22 cellular contexts compared by ENCODE assay signal in the genomic region with DNA sequence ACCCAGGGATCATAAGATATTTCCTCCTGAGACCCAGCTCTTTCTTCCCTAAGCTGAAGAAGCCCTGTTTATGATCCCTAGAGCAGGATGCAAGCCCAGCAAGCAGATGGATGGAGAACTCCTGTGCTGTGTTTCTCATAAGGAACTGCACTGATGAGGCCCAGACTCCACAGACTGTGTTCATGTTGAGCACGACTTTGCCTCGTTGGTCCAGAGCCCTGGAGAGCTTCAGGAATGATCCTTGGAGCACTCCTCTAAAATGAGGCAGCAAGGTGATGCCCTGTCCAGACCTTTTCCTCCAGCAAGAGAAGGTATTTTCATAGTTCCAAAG.
DNase-seq lines count a peak whose midpoint lies in the region; ATAC-seq, FAIRE-seq and TF ChIP-seq lines count a peak whose summit lies in the region.
"Had no signal": no experiment of that assay in that cellular context is flagged by ENCODE, and none has a peak within 500 bp of the region (broad histone marks: within the 10 kb centered on the region; RNA-seq: fewer than 3 reads in every experiment).

No MANE protein-coding gene starts in this region.

- peaks cover 35% of the 10 kb centered on the region for H3K79me2 ChIP-seq in HepG2 (ENCODE audit: insufficient read depth, low read length)

- H3K9ac ChIP-seq in HepG2 (ENCODE audit: insufficient read depth, low read depth, low read length), result peak overlapping the region; percentile 74

- no peak for FAIRE-seq in HepG2 (lab: Jason Lieb, UNC)
- FAIRE-seq in urothelium cell line (lab: Jason Lieb, UNC), result no peak
- FAIRE-seq: islet of Langerhans, TTC549 had no signal

- H3K27me3 ChIP-seq in HepG2 (ENCODE audit: control insufficient read depth in 1 of 2, insufficient read depth in 2 of 2, low read length in 2 of 2) (no peaks in the 10 kb centered on the region), thoracic aorta (replicated peaks; ENCODE audit: insufficient read depth) (no peaks in the 10 kb centered on the region)
- H3K27me3 ChIP-seq: neutrophil had no signal

- peak overlapping the region; percentile 82 for H3K4me2 ChIP-seq in HepG2 (ENCODE audit: low read depth, low read length)

- ATAC-seq in HepG2 (peak; percentile 42), thoracic aorta (ENCODE audit: insufficient number of reproducible peaks, low FRiP score, low read depth) (no peak)
- ATAC-seq: effector memory CD8-positive, alpha-beta T cell had no signal

- H3K27ac ChIP-seq in HepG2 (ENCODE audit: extremely low read length, insufficient read depth, low read length), result peak overlapping the region; percentile 87
- peak overlapping the region; percentile 74 to 77 for H3K27ac ChIP-seq in thoracic aorta
- H3K27ac ChIP-seq: neutrophil had no signal

- no peaks in the 10 kb centered on the region for H4K20me1 ChIP-seq in HepG2 (ENCODE audit: insufficient read depth, low read length)

- 0% methylated on average over 2 of the region's 2 CpGs for WGBS in HepG2 (ENCODE audit: low lambda C conversion rate)

- intact Hi-C loops in HepG2 (cut with micrococcal nuclease; ENCODE audit: unreplicated experiment), result no loop called here

- H3K4me3 Mint-ChIP-seq in brain (peak overlapping the region in 3 of 5 experiments; percentile 21 to 66 (median 25)), nephron progenitor cell (no peak overlapping the region)
- H3K4me3 Mint-ChIP-seq: effector memory CD8-positive, alpha-beta T cell; mesothelial cell of epicardium had no signal

- in situ Hi-C loops in HepG2 (cut with HindIII; ENCODE audit: extremely low pct_ligation_motif_present, low pct_unique_long_range_greater_than_20kb), result loop anchor here (5.0 kb wide), 1 partner anchor 43 kb away; no protein-coding TSS in a partner anchor

- H3K36me3 ChIP-seq in HepG2 (replicated peaks in 1 of 2; ENCODE audit: control insufficient read depth in 1 of 2, insufficient read depth in 2 of 2, low read length in 2 of 2) (no peaks in the 10 kb centered on the region; a peak in 1 of 5 replicates), thoracic aorta (peaks cover 5% of the 10 kb centered on the region)
- H3K36me3 ChIP-seq: neutrophil had no signal

- POLR2A ChIA-PET in HepG2 (lab: Yijun Ruan, JAX), result interaction anchor here (0.6 to 3.1 kb wide), 13 partner anchors 8 to 161 kb away, joined by 3 to 34 read pairs (median 4); partner anchors contain the start of gene CCDC14

- H3K4me3 ChIP-seq in HFF-Myc (replicated peaks; ENCODE audit: low read depth, low read length) (peak overlapping the region; percentile 35; the same call in 1 of the 2 replicates), HepG2 (replicated peaks in 1 of 3; ENCODE audit: insufficient read depth in 1 of 3, low read depth in 2 of 3, low read length in 3 of 3) (peak overlapping the region; percentile 62 to 80 (median 67); a peak in 5 of 6 replicates), thoracic aorta (peak overlapping the region; percentile 48)

- no peak for TF ChIP-seq CTCF in HFF-Myc (IDR thresholded peaks at IDR 0.05; ENCODE audit: low read depth, low read length, missing control alignments)
- no peak for TF ChIP-seq CTCF in brain (conservative IDR thresholded peaks at IDR 0.05)
- TF ChIP-seq CTCF in HepG2 (CRISPR knock-in tag; IDR thresholded peaks at IDR 0.05), result no peak
- TF ChIP-seq CTCF in thoracic aorta (IDR thresholded peaks at IDR 0.05), result no peak
- no peak for TF ChIP-seq CTCF in nephron progenitor cell (IDR thresholded peaks at IDR 0.05)

- peaks cover 52% of the 10 kb centered on the region for H3K4me1 ChIP-seq in HepG2 (ENCODE audit: insufficient read depth, low read length)
- H3K4me1 ChIP-seq in thoracic aorta (ENCODE audit: control insufficient read depth in 1 of 2, low read depth in 2 of 2), result peaks cover 7 to 30% of the 10 kb centered on the region in 2 donors

- no peak for TF ChIP-seq POLR2A in HepG2 (IDR thresholded peaks at IDR 0.05; ENCODE audit: insufficient read depth in 1 of 2, low read depth in 2 of 2, low read length in 2 of 2)

- H3K36me3 Mint-ChIP-seq in brain, result no peaks in the 10 kb centered on the region
- no peaks in the 10 kb centered on the region for H3K36me3 Mint-ChIP-seq in nephron progenitor cell (ENCODE audit: low read depth)
- H3K36me3 Mint-ChIP-seq: mesothelial cell of epicardium had no signal

- CTCF ChIA-PET in HepG2 (lab: Yijun Ruan, JAX; ENCODE audit: low intra/inter-chr PET ratio, low total read pairs), result no interaction called here

- H3K27me3 Mint-ChIP-seq in brain (peaks cover 12% of the 10 kb centered on the region), nephron progenitor cell (ENCODE audit: low read depth, poor library complexity) (peaks cover 6% of the 10 kb centered on the region)

- TF ChIP-seq EP300 in HepG2 (IDR thresholded peaks at IDR 0.05; ENCODE audit: low read depth in 2 of 2, low read length in 2 of 2) (no peak), HepG2 (CRISPR knock-in tag; IDR thresholded peaks at IDR 0.05; ENCODE audit: borderline replicate concordance) (no peak)

- H3K4me1 Mint-ChIP-seq in brain, result peaks cover 37% of the 10 kb centered on the region
- H3K4me1 Mint-ChIP-seq in nephron progenitor cell, result peaks cover 41% of the 10 kb centered on the region

- BruUV-seq in HepG2 (replicated peaks; lab: Mats Ljungman, UMichigan), result TSS peak; percentile 83

- TF ChIP-seq RAD21 in HepG2 (CRISPR knock-in tag; IDR thresholded peaks at IDR 0.05), result no peak

- H3K9me3 Mint-ChIP-seq in brain (peaks cover 0 to 3% (median 0%) of the 10 kb centered on the region in 5 experiments), nephron progenitor cell (no peaks in the 10 kb centered on the region)
- H3K9me3 Mint-ChIP-seq: effector memory CD8-positive, alpha-beta T cell; mesothelial cell of epicardium had no signal

- DNase-seq in HFF-Myc (ENCODE audit: extremely low read depth, low read depth) (no peak), HepG2 (ENCODE audit: low spot score) (no peak), thoracic aorta (ENCODE audit: low spot score) (no peak), urothelium cell line (ENCODE audit: low spot score) (no peak), occipital lobe (lab: John Stamatoyannopoulos, UW) (no peak), nephron progenitor cell (no peak), glomerular visceral epithelial cell (ENCODE audit: extremely low spot score) (no peak)
- DNase-seq: activated CD4-positive, alpha-beta T cell treated with anti-CD3 and anti-CD28 coated beads, Interleukin-2, amount 50 U/mL, for 1 hour; activated gamma-delta T cell; AML-193; DMS79 treated with DMSO at 0.1 percent for 48 hours; effector memory CD8-positive, alpha-beta T cell; hippocampal formation; Kasumi-1; NCI-H1092 treated with DMSO at 0.1 percent for 48 hours; NCI-H526; SHP77 had no signal

- H2AFZ ChIP-seq in HepG2 (ENCODE audit: low read length), result peak overlapping the region; percentile 71

- H3K9me3 ChIP-seq in HepG2 (ENCODE audit: low read length) (no peaks in the 10 kb centered on the region), thoracic aorta (no peaks in the 10 kb centered on the region)
- H3K9me3 ChIP-seq: neutrophil had no signal

- H3K27ac Mint-ChIP-seq in brain, result peak overlapping the region in 3 of 5 experiments; percentile 24 to 48 (median 39)
- H3K27ac Mint-ChIP-seq in nephron progenitor cell, result no peak overlapping the region
- H3K27ac Mint-ChIP-seq: effector memory CD8-positive, alpha-beta T cell; mesothelial cell of epicardium had no signal

TF ChIP-seq in HepG2, 621 proteins besides CTCF, POLR2A, EP300 and RAD21 (continues in another document):
- TF ChIP-seq SMARCE1 (IDR thresholded peaks at IDR 0.05; ENCODE audit: borderline replicate concordance) (no peak), ZNF607 (CRISPR knock-in tag; IDR thresholded peaks at IDR 0.05; ENCODE audit: borderline replicate concordance) (no peak), ZMYM3 (CRISPR knock-in tag; IDR thresholded peaks at IDR 0.05) (no peak), ZMYM2 (CRISPR knock-in tag; IDR thresholded peaks at IDR 0.05) (0 out of 2 replicates have a peak, but pooled peaks have one; percentile 3), ZFP90 (CRISPR knock-in tag; IDR thresholded peaks at IDR 0.05; ENCODE audit: borderline replicate concordance) (0 out of 2 replicates have a peak, but pooled peaks have one; percentile 8), TMF1 (CRISPR knock-in tag; IDR thresholded peaks at IDR 0.05; ENCODE audit: low read depth) (no peak), MIER2 (CRISPR knock-in tag; IDR thresholded peaks at IDR 0.05) (no peak), NCOR1 (IDR thresholded peaks at IDR 0.05; ENCODE audit: borderline replicate concordance, low read length) (no peak), RFXANK (CRISPR knock-in tag; IDR thresholded peaks at IDR 0.05) (no peak), ZFY (CRISPR knock-in tag; IDR thresholded peaks at IDR 0.05) (peak; percentile 15; the same call in 1 of the 2 replicates)
